8 cellular contexts compared by ENCODE assay signal in genomic region chr3:141412087-141412935, GRCh38. TPM values are rescaled to one million over a fixed set of nuclear protein-coding genes. Genes with fewer than 3 reads are reported as not detected.
A peak's percentile ranks its signal among the peaks of the same experiment; 100 is the strongest.
DNase-seq lines count a peak whose midpoint lies in the region; ATAC-seq and TF ChIP-seq lines count a peak whose summit lies in the region.

No MANE protein-coding gene starts in this region.

- peaks cover 82% of the 10 kb centered on the region for H3K4me1 Mint-ChIP-seq in activated T-cell treated with anti-CD3 and anti-CD28 coated beads, Interleukin-2, amount 50 U/mL, for 72 hours (ENCODE audit: low read depth)
- peaks cover 39% of the 10 kb centered on the region for H3K4me1 Mint-ChIP-seq in neural crest cell

- BruUV-seq in A673 (replicated peaks; lab: Mats Ljungman, UMichigan), result no TSS peak

- POLR2A ChIA-PET in A673 (lab: Charles Lee; ENCODE audit: low non-redundant PET), result interaction anchor here (0.7 to 0.9 kb wide), 2 partner anchors 25 to 26 kb away, joined by 5 to 6 read pairs; no protein-coding TSS in a partner anchor

- intact Hi-C loops in A673 (cut with micrococcal nuclease; ENCODE audit: unreplicated experiment), result no loop called here

- H3K36me3 Mint-ChIP-seq in activated T-cell treated with anti-CD3 and anti-CD28 coated beads, Interleukin-2, amount 50 U/mL, for 72 hours (ENCODE audit: insufficient read depth in 2 of 2), result peaks cover 17 to 22% of the 10 kb centered on the region in 2 donors
- peaks cover 11% of the 10 kb centered on the region for H3K36me3 Mint-ChIP-seq in neural crest cell (ENCODE audit: low read depth)

- H3K4me3 Mint-ChIP-seq in activated T-cell treated with anti-CD3 and anti-CD28 coated beads, Interleukin-2, amount 50 U/mL, for 72 hours, result peak overlapping the region; percentile 85 to 90
- peak overlapping the region; percentile 68 for H3K4me3 Mint-ChIP-seq in neural crest cell

- DNase-seq in A673 (ENCODE audit: low spot score) (peak; percentile 82), GM19238 (ENCODE audit: insufficient read length, low spot score) (peak; percentile 30), NCI-H2196 treated with DMSO at 0.1 percent for 48 hours (lab: John Stamatoyannopoulos, UW; ENCODE audit: unreplicated experiment) (peak; percentile 64), fibroblast of gingiva (ENCODE audit: low read depth) (peak; percentile 97), neural crest cell (ENCODE audit: low read depth, low spot score) (peak; percentile 12), hepatic stellate cell (ENCODE audit: low spot score) (no peak)
- DNase-seq in activated T-cell treated with anti-CD3 and anti-CD28 coated beads, Interleukin-2, amount 50 U/mL, for 72 hours, result peak; percentile 52 to 61

- no peaks in the 10 kb centered on the region for H3K9me3 ChIP-seq in A673 (ENCODE audit: low read depth, low read length, poor library complexity, severe bottlenecking)

- H3K4me3 ChIP-seq in A673 (ENCODE audit: low read depth, low read length, poor library complexity, severe bottlenecking), result peak overlapping the region; percentile 12

- CTCF ChIA-PET in A673 (lab: Charles Lee), result interaction anchor here (1.0 kb wide), 2 partner anchors 26 to 149 kb away, joined by 3 to 5 read pairs; no protein-coding TSS in a partner anchor

- peaks cover 41% of the 10 kb centered on the region for H3K4me1 ChIP-seq in A673 (ENCODE audit: insufficient read depth, low read length, poor library complexity, severe bottlenecking)

- no peaks in the 10 kb centered on the region for H3K27me3 ChIP-seq in A673 (replicated peaks; ENCODE audit: insufficient read depth, low read depth, low read length, poor library complexity)

- H3K27ac Mint-ChIP-seq in activated T-cell treated with anti-CD3 and anti-CD28 coated beads, Interleukin-2, amount 50 U/mL, for 72 hours, result peak overlapping the region; percentile 97
- H3K27ac Mint-ChIP-seq in neural crest cell (ENCODE audit: unreplicated experiment), result peak overlapping the region; percentile 94

- no peaks in the 10 kb centered on the region for H3K36me3 ChIP-seq in A673 (ENCODE audit: insufficient read depth, low read length, poor library complexity, severe bottlenecking)

- no peaks in the 10 kb centered on the region for H3K9me3 Mint-ChIP-seq in activated T-cell treated with anti-CD3 and anti-CD28 coated beads, Interleukin-2, amount 50 U/mL, for 72 hours
- H3K9me3 Mint-ChIP-seq in neural crest cell, result no peaks in the 10 kb centered on the region

- H3K27me3 Mint-ChIP-seq in activated T-cell treated with anti-CD3 and anti-CD28 coated beads, Interleukin-2, amount 50 U/mL, for 72 hours (ENCODE audit: low read depth), result no peaks in the 10 kb centered on the region
- no peaks in the 10 kb centered on the region for H3K27me3 Mint-ChIP-seq in neural crest cell (ENCODE audit: low read depth)

- TF ChIP-seq CTCF in A673 (conservative IDR thresholded peaks at IDR 0.05; ENCODE audit: low read depth, low read length), result no peak
- TF ChIP-seq CTCF in neural crest cell (conservative IDR thresholded peaks at IDR 0.05), result no peak

- peak in 1 of 2 donors; percentile 16 for ATAC-seq in activated T-cell treated with anti-CD3 and anti-CD28 coated beads, Interleukin-2, amount 50 U/mL, for 72 hours (replicated peaks in 1 of 2)
- no peak for ATAC-seq in GM21381 (IDR thresholded peaks at IDR 0.05; ENCODE audit: unreplicated experiment)

- H3K27ac ChIP-seq in A673 (ENCODE audit: low read depth, low read length, poor library complexity, severe bottlenecking), result peak overlapping the region; percentile 66

RNA-seq across cellular contexts. Expression of gene ZBTB38, which starts 44.0 kb away (rescaled TPM):
- total RNA-seq in A673 (2021) (19.1 and 23.7 TPM in 2 replicates), neural crest cell (27.9 and 28.1 TPM in 2 replicates)
- total RNA-seq in activated T-cell treated with anti-CD3 and anti-CD28 coated beads, Interleukin-2, amount 50 U/mL, for 72 hours, result 10 to 100 TPM; 50.7 to 82.9 TPM
